Comparison of ENCODE assay signal across 8 cellular contexts in the genomic region with DNA sequence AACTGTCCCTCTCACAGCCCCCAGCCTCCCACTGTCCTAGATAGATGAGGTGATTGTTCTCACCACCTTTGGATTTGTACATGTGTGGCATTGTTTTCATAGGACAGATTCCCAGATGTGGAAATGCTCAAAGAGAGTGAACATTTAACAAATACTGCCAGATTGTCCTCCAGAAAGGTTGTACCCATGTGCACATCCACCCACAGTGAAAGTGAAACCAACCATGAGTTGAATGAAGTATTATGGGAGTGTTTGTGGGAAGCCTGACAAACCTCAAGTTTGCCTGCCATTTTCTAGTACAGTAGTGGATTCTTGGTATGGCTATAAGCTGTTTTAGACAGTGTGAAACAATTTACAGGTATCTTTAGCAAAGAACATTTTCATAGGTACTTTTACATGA. TPM values are rescaled to one million over a fixed set of nuclear protein-coding genes. Genes with fewer than 3 reads are reported as not detected.
DNase-seq lines count a peak whose midpoint lies in the region; ATAC-seq and TF ChIP-seq lines count a peak whose summit lies in the region.

No MANE protein-coding gene starts in this region.

- H3K36me3 ChIP-seq in upper lobe of right lung, result no peaks in the 10 kb centered on the region
- no peaks in the 10 kb centered on the region for H3K36me3 ChIP-seq in vagina

- H3K36me3 Mint-ChIP-seq in effector memory CD8-positive, alpha-beta T cell (ENCODE audit: insufficient read depth), result no peaks in the 10 kb centered on the region

- DNase-seq in Right ventricle myocardium superior, result no peak
- no peak for DNase-seq in cardiac septum (ENCODE audit: low spot score)
- peak; percentile 55 for DNase-seq in NCI-H2029 (lab: John Stamatoyannopoulos, UW)
- peak in 1 of 3 experiments; percentile 12 for DNase-seq in effector memory CD8-positive, alpha-beta T cell
- DNase-seq in upper lobe of right lung, result no peak
- DNase-seq in vagina (ENCODE audit: extremely low spot score in 2 of 2), result no peak
- DNase-seq in GDM1 (lab: John Stamatoyannopoulos, UW), result no peak
- no peak for DNase-seq in C1 segment of cervical spinal cord (lab: John Stamatoyannopoulos, UW)

- no peaks in the 10 kb centered on the region for H3K27me3 Mint-ChIP-seq in effector memory CD8-positive, alpha-beta T cell

- H3K27ac Mint-ChIP-seq in effector memory CD8-positive, alpha-beta T cell, result peak overlapping the region; percentile 39 to 63

- H3K4me3 ChIP-seq in upper lobe of right lung, result no peak overlapping the region
- H3K4me3 ChIP-seq in vagina, result no peak overlapping the region

- TF ChIP-seq CTCF in upper lobe of right lung (IDR thresholded peaks at IDR 0.05) (no peak), vagina (IDR thresholded peaks at IDR 0.05) (no peak)

- H3K27me3 ChIP-seq in upper lobe of right lung (no peaks in the 10 kb centered on the region), vagina (no peaks in the 10 kb centered on the region)

- no peak overlapping the region for H3K27ac ChIP-seq in upper lobe of right lung
- H3K27ac ChIP-seq in vagina, result no peak overlapping the region

- peak; percentile 73 for ATAC-seq in Right ventricle myocardium superior (ENCODE audit: poor library complexity)
- peak; percentile 85 for ATAC-seq in effector memory CD8-positive, alpha-beta T cell (replicated peaks)
- peak; percentile 74 for ATAC-seq in upper lobe of right lung

- peaks cover 15 to 20% of the 10 kb centered on the region in 2 donors for H3K4me1 Mint-ChIP-seq in effector memory CD8-positive, alpha-beta T cell (ENCODE audit: low read depth in 2 of 2)

- TF ChIP-seq POLR2A in vagina (IDR thresholded peaks at IDR 0.05), result no peak

- intact Hi-C loops in Right ventricle myocardium superior (cut with DNase I) (no loop called here), cardiac septum (cut with DNase I) (no loop called here), upper lobe of right lung (cut with DNase I) (no loop called here), vagina (cut with DNase I) (no loop called here)

- H3K9me3 Mint-ChIP-seq in effector memory CD8-positive, alpha-beta T cell, result no peaks in the 10 kb centered on the region

- H3K4me1 ChIP-seq in upper lobe of right lung (peaks cover 16% of the 10 kb centered on the region), vagina (peaks cover 20% of the 10 kb centered on the region)

- peak overlapping the region; percentile 66 to 71 for H3K4me3 Mint-ChIP-seq in effector memory CD8-positive, alpha-beta T cell

- no peaks in the 10 kb centered on the region for H3K9me3 ChIP-seq in upper lobe of right lung
- H3K9me3 ChIP-seq in vagina, result no peaks in the 10 kb centered on the region

RNA-seq across cellular contexts. Expression of gene ANKRD6, which starts 42.7 kb away (rescaled TPM):
- total RNA-seq in Right ventricle myocardium superior, result 15.0 TPM
- total RNA-seq in cardiac septum, result 6.5 TPM
- 20.2 TPM for total RNA-seq in upper lobe of right lung
- total RNA-seq in vagina, result 13.3 TPM
